Comparison of ENCODE assay signal across 18 cellular contexts in the genomic region with DNA sequence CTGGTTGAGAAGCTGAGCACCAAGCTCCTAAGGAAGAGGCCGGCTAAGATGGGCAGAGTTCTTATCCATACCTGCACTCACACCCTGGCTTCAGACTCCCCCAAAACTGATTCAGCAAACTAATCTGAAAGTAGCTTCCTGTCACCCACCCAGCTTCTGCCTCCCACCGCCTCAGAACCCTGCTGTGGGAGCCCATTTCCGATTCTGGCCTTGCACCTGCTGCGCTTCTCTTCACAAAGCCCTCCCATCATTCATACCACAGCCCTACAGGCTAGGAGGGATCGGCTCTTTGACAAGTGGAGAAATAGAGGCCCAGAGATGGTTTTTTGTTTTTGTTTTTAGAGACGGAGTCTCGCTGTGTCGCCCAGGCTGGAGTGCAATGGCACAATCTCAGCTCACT. TPM values are rescaled to one million over a fixed set of nuclear protein-coding genes. Genes with fewer than 3 reads are reported as not detected.
DNase-seq lines count a peak whose midpoint lies in the region; ATAC-seq and TF ChIP-seq lines count a peak whose summit lies in the region.
"Had no signal": no experiment of that assay in that cellular context is flagged by ENCODE, and none has a peak within 500 bp of the region (broad histone marks: within the 10 kb centered on the region; RNA-seq: fewer than 3 reads in every experiment).

No MANE protein-coding gene starts in this region.

- H3K18ac ChIP-seq in IMR-90 (ENCODE audit: low read depth, low read length), result no peak overlapping the region

- no peak overlapping the region; the same call in 1 of the 2 replicates for H3K9ac ChIP-seq in IMR-90 (ENCODE audit: low read depth, low read length)

- H4K20me1 ChIP-seq in IMR-90 (ENCODE audit: insufficient read depth, low read length), result 0 out of 2 replicates have a peak, but pooled peaks cover 4% of the 10 kb centered on the region

- BruUV-seq in IMR-90 (replicated peaks; lab: Mats Ljungman, UMichigan), result no TSS peak

- no peak overlapping the region for H3K4me3 ChIP-seq in IMR-90 (ENCODE audit: insufficient read depth, low read depth, low read length)
- no peak overlapping the region for H3K4me3 ChIP-seq in lower lobe of right lung
- H3K4me3 ChIP-seq: transverse colon had no signal

- H3K9me1 ChIP-seq in IMR-90 (ENCODE audit: insufficient read depth, low read length), result peaks cover 23% of the 10 kb centered on the region

- 0 out of 2 replicates have a peak overlapping the region, but pooled peaks have one; percentile 35 for H3K23ac ChIP-seq in IMR-90 (ENCODE audit: low read depth, low read length)

- no peak overlapping the region for H2AK9ac ChIP-seq in IMR-90 (replicated peaks; ENCODE audit: low read depth, low read length, poor library complexity)

- DNase-seq in activated CD4-positive, alpha-beta T cell treated with anti-CD3 and anti-CD28 coated beads for 36 hours, result no peak
- no peak for DNase-seq in activated CD4-positive, alpha-beta T cell treated with anti-CD3 and anti-CD28 coated beads, Interleukin-2, amount 50 U/mL, for 48 hours
- DNase-seq in IMR-90 (no peak), nephron progenitor cell (no peak), dermis blood vessel endothelial cell (no peak), lower lobe of right lung (no peak)
- no peak for DNase-seq in activated naive CD8-positive, alpha-beta T cell treated with anti-CD3 and anti-CD28 coated beads for 36 hours
- DNase-seq: aorta; C1 segment of cervical spinal cord; DMS79; kidney glomerular epithelial cell; NCI-H1436 treated with DMSO at 0.1 percent for 48 hours; NCI-H2171 treated with DMSO at 0.1 percent for 48 hours; NCI-H748 treated with DMSO at 0.1 percent for 48 hours; stimulated activated CD4-positive, alpha-beta T cell treated with anti-CD3 and anti-CD28 coated beads, Interleukin-15, amount 100 ng/mL, for 24 hours; stimulated activated naive CD4-positive, alpha-beta T cell; transverse colon had no signal

- H3K27me3 ChIP-seq in IMR-90 (ENCODE audit: control insufficient read depth, insufficient read depth, low read length), result no peaks in the 10 kb centered on the region
- H3K27me3 ChIP-seq in lower lobe of right lung (ENCODE audit: low read depth), result no peaks in the 10 kb centered on the region
- H3K27me3 ChIP-seq: transverse colon had no signal

- peak overlapping the region; percentile 60; the same call in 1 of the 2 replicates for H2AK5ac ChIP-seq in IMR-90 (ENCODE audit: low read depth, low read length)

- H3K4ac ChIP-seq in IMR-90 (ENCODE audit: low read depth, low read length), result peak overlapping the region; percentile 38

- in situ Hi-C loops in IMR-90 (cut with MboI; ENCODE audit: low sequenced_read_pairs), result no loop called here

- WGBS in IMR-90 (ENCODE audit: extremely low coverage in 2 of 2, insufficient read length in 1 of 2), 2 experiments, result 80% methylated on average over 1 of the region's 8 CpGs; no CpG with 5 or more reads in 1 of the 2 experiments

- peak overlapping the region; percentile 28 for H2BK5ac ChIP-seq in IMR-90 (ENCODE audit: low read depth, low read length, poor library complexity, severe bottlenecking)

- H4K91ac ChIP-seq in IMR-90 (ENCODE audit: insufficient read depth, low read depth, low read length), result no peak overlapping the region; the same call in 1 of the 2 replicates

- POLR2A ChIA-PET in activated CD4-positive, alpha-beta T cell treated with anti-CD3 and anti-CD28 coated beads for 36 hours (lab: Charles Lee), result no interaction called here
- POLR2A ChIA-PET in IMR-90 (lab: Charles Lee; ENCODE audit: unreplicated experiment), result no interaction called here

- no peaks in the 10 kb centered on the region for H3K27me3 Mint-ChIP-seq in activated CD4-positive, alpha-beta T cell treated with anti-CD3 and anti-CD28 coated beads for 36 hours
- no peaks in the 10 kb centered on the region for H3K27me3 Mint-ChIP-seq in activated naive CD8-positive, alpha-beta T cell treated with anti-CD3 and anti-CD28 coated beads for 36 hours
- no peaks in the 10 kb centered on the region for H3K27me3 Mint-ChIP-seq in nephron progenitor cell (ENCODE audit: low read depth, poor library complexity)

- H3K79me1 ChIP-seq in IMR-90 (ENCODE audit: low read depth in 1 of 2, low read length in 2 of 2), result peaks cover 29 to 58% of the 10 kb centered on the region in 2 experiments

- no peak for TF ChIP-seq RAD21 in IMR-90 (IDR thresholded peaks at IDR 0.05; ENCODE audit: low read length)

- no peaks in the 10 kb centered on the region for H3K9me3 Mint-ChIP-seq in activated CD4-positive, alpha-beta T cell treated with anti-CD3 and anti-CD28 coated beads for 36 hours (ENCODE audit: low read depth)
- H3K9me3 Mint-ChIP-seq in activated naive CD8-positive, alpha-beta T cell treated with anti-CD3 and anti-CD28 coated beads for 36 hours, result no peaks in the 10 kb centered on the region
- H3K9me3 Mint-ChIP-seq in nephron progenitor cell, result no peaks in the 10 kb centered on the region

- H3K14ac ChIP-seq in IMR-90 (replicated peaks; ENCODE audit: low read depth, low read length), result no peak overlapping the region

- peak overlapping the region; percentile 2; the same call in 1 of the 3 replicates for H2BK15ac ChIP-seq in IMR-90 (ENCODE audit: low read depth, low read length)

- H3K4me1 ChIP-seq in IMR-90 (ENCODE audit: control insufficient read depth, insufficient read depth, low read length) (peaks cover 17% of the 10 kb centered on the region), lower lobe of right lung (peaks cover 16% of the 10 kb centered on the region)

- no peaks in the 10 kb centered on the region for H3K9me3 ChIP-seq in IMR-90 (ENCODE audit: control insufficient read depth, insufficient read depth, low read length)
- no peaks in the 10 kb centered on the region for H3K9me3 ChIP-seq in lower lobe of right lung
- H3K9me3 ChIP-seq: transverse colon had no signal

- H3K27ac Mint-ChIP-seq in activated CD4-positive, alpha-beta T cell treated with anti-CD3 and anti-CD28 coated beads for 36 hours, result peak overlapping the region; percentile 56
- peak overlapping the region; percentile 82 for H3K27ac Mint-ChIP-seq in activated naive CD8-positive, alpha-beta T cell treated with anti-CD3 and anti-CD28 coated beads for 36 hours
- peak overlapping the region; percentile 71 for H3K27ac Mint-ChIP-seq in nephron progenitor cell

- peak overlapping the region; percentile 12 to 20; a peak in 1 of 4 replicates for H4K8ac ChIP-seq in IMR-90 (ENCODE audit: low read depth in 2 of 2, low read length in 2 of 2)

- H3K27ac ChIP-seq in IMR-90 (ENCODE audit: insufficient read depth, low read length) (peak overlapping the region; percentile 73), lower lobe of right lung (no peak overlapping the region)
- H3K27ac ChIP-seq: transverse colon had no signal

- H3K4me2 ChIP-seq in IMR-90 (ENCODE audit: low read depth, low read length), result no peak overlapping the region

- no peak overlapping the region for H2AFZ ChIP-seq in IMR-90 (replicated peaks; ENCODE audit: low read length, poor library complexity)

- H2BK120ac ChIP-seq in IMR-90 (ENCODE audit: low read depth, low read length), result 0 out of 2 replicates have a peak overlapping the region, but pooled peaks have one; percentile 1

- dilution Hi-C loops in IMR-90 (cut with HindIII; ENCODE audit: low sequenced_read_pairs, unreplicated experiment), result no loop called here

- 0 out of 2 replicates have a peak overlapping the region, but pooled peaks have one; percentile 13 for H2BK20ac ChIP-seq in IMR-90 (ENCODE audit: low read depth, low read length)

- H3K4me3 Mint-ChIP-seq in activated CD4-positive, alpha-beta T cell treated with anti-CD3 and anti-CD28 coated beads for 36 hours, result no peak overlapping the region
- H3K4me3 Mint-ChIP-seq in activated naive CD8-positive, alpha-beta T cell treated with anti-CD3 and anti-CD28 coated beads for 36 hours, result no peak overlapping the region
- no peak overlapping the region for H3K4me3 Mint-ChIP-seq in nephron progenitor cell

- peak overlapping the region; percentile 28; the same call in 1 of the 2 replicates for H3K56ac ChIP-seq in IMR-90 (ENCODE audit: extremely low read depth, insufficient read depth, low read length)

- TF ChIP-seq CTCF in IMR-90 (conservative IDR thresholded peaks at IDR 0.05; ENCODE audit: low read depth, low read length) (no peak), nephron progenitor cell (IDR thresholded peaks at IDR 0.05) (no peak), lower lobe of right lung (IDR thresholded peaks at IDR 0.05) (no peak)

- peaks cover 40% of the 10 kb centered on the region for H3K36me3 Mint-ChIP-seq in activated CD4-positive, alpha-beta T cell treated with anti-CD3 and anti-CD28 coated beads for 36 hours (ENCODE audit: low read depth)
- peaks cover 36% of the 10 kb centered on the region for H3K36me3 Mint-ChIP-seq in activated naive CD8-positive, alpha-beta T cell treated with anti-CD3 and anti-CD28 coated beads for 36 hours
- peaks cover 44% of the 10 kb centered on the region for H3K36me3 Mint-ChIP-seq in nephron progenitor cell (ENCODE audit: low read depth)

- H3K36me3 ChIP-seq in IMR-90 (ENCODE audit: control insufficient read depth, insufficient read depth, low read length), result peaks cover 35% of the 10 kb centered on the region
- peaks cover 68% of the 10 kb centered on the region for H3K36me3 ChIP-seq in lower lobe of right lung

- no peak for ATAC-seq in activated CD4-positive, alpha-beta T cell treated with anti-CD3 and anti-CD28 coated beads for 36 hours
- ATAC-seq in IMR-90 (ENCODE audit: low read depth) (no peak), lower lobe of right lung (no peak), HG02938 (IDR thresholded peaks at IDR 0.05; ENCODE audit: unreplicated experiment) (no peak)

- peaks cover 24% of the 10 kb centered on the region for H3K4me1 Mint-ChIP-seq in activated CD4-positive, alpha-beta T cell treated with anti-CD3 and anti-CD28 coated beads for 36 hours
- H3K4me1 Mint-ChIP-seq in activated naive CD8-positive, alpha-beta T cell treated with anti-CD3 and anti-CD28 coated beads for 36 hours, result peaks cover 22% of the 10 kb centered on the region
- peaks cover 18% of the 10 kb centered on the region for H3K4me1 Mint-ChIP-seq in nephron progenitor cell

- CTCF ChIA-PET in activated CD4-positive, alpha-beta T cell treated with anti-CD3 and anti-CD28 coated beads for 36 hours (lab: Charles Lee), result interaction anchor here (0.5 to 2.2 kb wide), 5 partner anchors 8 to 91 kb away, joined by 3 to 10 read pairs (median 3); no protein-coding TSS in a partner anchor
- CTCF ChIA-PET in IMR-90 (lab: Yijun Ruan, JAX), result no interaction called here

- no peak for TF ChIP-seq POLR2A in IMR-90 (IDR thresholded peaks at IDR 0.05; ENCODE audit: low read depth, low read length)

- intact Hi-C loops in activated CD4-positive, alpha-beta T cell treated with anti-CD3 and anti-CD28 coated beads for 36 hours (cut with DNase I, micrococcal nuclease), result no loop called here
- intact Hi-C loops in IMR-90 (cut with micrococcal nuclease), result no loop called here
- intact Hi-C loops in lower lobe of right lung (cut with DNase I), result no loop called here

- H4K5ac ChIP-seq in IMR-90 (ENCODE audit: low read depth, low read length), result peak overlapping the region; percentile 25

RNA-seq across cellular contexts. Expression of a gene that starts 28.7 kb away (rescaled TPM):
- 100 to 1,000 TPM; 108 to 111 TPM for total RNA-seq in activated CD4-positive, alpha-beta T cell treated with anti-CD3 and anti-CD28 coated beads for 36 hours
- total RNA-seq in IMR-90 (2012; rRNA removed) (46.7 and 53.2 TPM in 2 replicates), dermis blood vessel endothelial cell (44.9 and 74.1 TPM in 2 replicates), lower lobe of right lung (134 TPM)
- polyA plus RNA-seq in IMR-90 (2012; rRNA removed), result 203 and 207 TPM in 2 replicates
- 159 and 176 TPM in 2 replicates for polyA plus RNA-seq in IMR-90 (2012; cell fraction: cytosol; rRNA removed)
- 138 and 153 TPM in 2 replicates for polyA plus RNA-seq in IMR-90 (2012; cell fraction: nucleus; rRNA removed; ENCODE audit: low replicate concordance)
- 100 to 1,000 TPM; 137 to 142 TPM for total RNA-seq in activated naive CD8-positive, alpha-beta T cell treated with anti-CD3 and anti-CD28 coated beads for 36 hours
